Comparison of ENCODE assay signal across 8 cellular contexts in genomic region chr5:38441730-38442573, GRCh38.
DNase-seq lines count a peak whose midpoint lies in the region; ATAC-seq and TF ChIP-seq lines count a peak whose summit lies in the region.

No MANE protein-coding gene starts in this region.

- H2AFZ ChIP-seq in HCT116 (ENCODE audit: low read depth, low read length, poor library complexity, severe bottlenecking) (peak overlapping the region; percentile 98), MM.1S (ENCODE audit: low read length) (no peak overlapping the region)

- CTCF ChIA-PET in HCT116 (lab: Charles Lee): interaction anchor here (0.5 to 4.8 kb wide), 68 partner anchors 9 to 886 kb away, joined by 3 to 227 read pairs (median 4); no protein-coding TSS in a partner anchor

- BruUV-seq in HCT116 (replicated peaks; lab: Mats Ljungman, UMichigan): no TSS peak

- no peaks in the 10 kb centered on the region for H3K79me2 ChIP-seq in HCT116 (ENCODE audit: insufficient read depth, low read length)
- H3K79me2 ChIP-seq in MM.1S (ENCODE audit: low read length): no peaks in the 10 kb centered on the region

- H3K27me3 ChIP-seq in HCT116 (ENCODE audit: insufficient read depth, low read length) (no peaks in the 10 kb centered on the region), MM.1S (replicated peaks; ENCODE audit: insufficient read depth, low read length) (no peaks in the 10 kb centered on the region; the same call in 1 of the 2 replicates), suprapubic skin (peaks cover 4% of the 10 kb centered on the region)

- no peaks in the 10 kb centered on the region for H3K36me3 ChIP-seq in HCT116 (ENCODE audit: control insufficient read depth in 1 of 2, insufficient read depth in 2 of 2, low read length in 2 of 2)
- H3K36me3 ChIP-seq in MM.1S (replicated peaks; ENCODE audit: insufficient read depth, low read length): no peaks in the 10 kb centered on the region
- H3K36me3 ChIP-seq in suprapubic skin: no peaks in the 10 kb centered on the region

- H4K20me1 ChIP-seq in HCT116 (ENCODE audit: insufficient read depth): no peaks in the 10 kb centered on the region
- no peaks in the 10 kb centered on the region for H4K20me1 ChIP-seq in MM.1S (ENCODE audit: insufficient read depth, low read length)

- H3F3A ChIP-seq in MM.1S (ENCODE audit: insufficient read depth, low read length): no peaks in the 10 kb centered on the region

- POLR2A ChIA-PET in HCT116 (lab: Charles Lee): interaction anchor here (0.7 to 1.1 kb wide), 8 partner anchors 21 to 368 kb away, joined by 3 to 12 read pairs (median 3); no protein-coding TSS in a partner anchor

- TF ChIP-seq POLR2A in HCT116 (IDR thresholded peaks at IDR 0.05; ENCODE audit: borderline replicate concordance, extremely low read depth, insufficient read depth, insufficient read length): no peak
- no peak for TF ChIP-seq POLR2A in suprapubic skin (IDR thresholded peaks at IDR 0.05)

- peak; percentile 100 for ATAC-seq in HCT116

- no peak overlapping the region for H3K9ac ChIP-seq in HCT116 (ENCODE audit: low read length)
- H3K9ac ChIP-seq in MM.1S (ENCODE audit: low read length): no peak overlapping the region

- DNase-seq in GM04504 (ENCODE audit: low read depth): peak; percentile 77
- peak; percentile 90 for DNase-seq in HCT116 (ENCODE audit: low read depth, low spot score)
- DNase-seq in MM.1S: peak; percentile 88
- peak; percentile 87 for DNase-seq in RPMI8226
- DNase-seq in activated T-helper 1 cell treated with Interleukin-2 at 50 U/mL for 16 hours (ENCODE audit: low read depth): peak; percentile 57
- peak; percentile 94 for DNase-seq in fibroblast of the aortic adventitia (ENCODE audit: low read depth)
- DNase-seq in non-pigmented ciliary epithelial cell (ENCODE audit: low read depth): peak; percentile 64
- peak; percentile 91 to 93 for DNase-seq in suprapubic skin (ENCODE audit: low spot score in 2 of 2)

- RAD21 ChIA-PET in HCT116 (lab: Charles Lee; ENCODE audit: low non-redundant PET in 1 of 2, low total read pairs in 2 of 2, uncharacterized antibody in 2 of 2, unreplicated experiment in 2 of 2): interaction anchor here (0.5 to 1.7 kb wide), 29 partner anchors 9 to 638 kb away, joined by 3 to 52 read pairs (median 5); no protein-coding TSS in a partner anchor

- H3K9me2 ChIP-seq in HCT116 (ENCODE audit: insufficient read depth) (no peaks in the 10 kb centered on the region), MM.1S (replicated peaks; ENCODE audit: insufficient read depth, low read length) (no peaks in the 10 kb centered on the region)

- no peak overlapping the region for H3K4me2 ChIP-seq in HCT116 (ENCODE audit: low read length)
- no peak overlapping the region for H3K4me2 ChIP-seq in MM.1S (ENCODE audit: low read depth, low read length)

- H3K4me1 ChIP-seq in HCT116 (ENCODE audit: control insufficient read depth in 1 of 2, insufficient read depth in 2 of 2, low read length in 2 of 2): no peaks in the 10 kb centered on the region
- H3K4me1 ChIP-seq in MM.1S (ENCODE audit: low read length): no peaks in the 10 kb centered on the region
- H3K4me1 ChIP-seq in suprapubic skin: peaks cover 5% of the 10 kb centered on the region

- H3K27ac ChIP-seq in HCT116 (ENCODE audit: low read depth, low read length): no peak overlapping the region
- H3K27ac ChIP-seq in MM.1S (ENCODE audit: low read length): no peak overlapping the region
- no peak overlapping the region for H3K27ac ChIP-seq in suprapubic skin

- 29% methylated on average over 7 of the region's 7 CpGs for WGBS in suprapubic skin

- intact Hi-C loops in HCT116 (cut with micrococcal nuclease): loop anchor here (1.0 to 5.0 kb wide), 4 partner anchors 109 to 480 kb away; no protein-coding TSS in a partner anchor

- TF ChIP-seq CTCF in HCT116 (IDR thresholded peaks at IDR 0.05 in 2 of 3, conservative IDR thresholded peaks at IDR 0.05 in 1 of 3; ENCODE audit: borderline replicate concordance in 1 of 3, insufficient read depth in 1 of 3, low read depth in 2 of 3, low read length in 2 of 3) (peak; percentile 94 to 98 (median 94)), MM.1S (IDR thresholded peaks at IDR 0.05; ENCODE audit: low read length) (peak; percentile 97), fibroblast of the aortic adventitia (IDR thresholded peaks at IDR 0.05; ENCODE audit: insufficient read depth, low read length) (peak; percentile 97), suprapubic skin (IDR thresholded peaks at IDR 0.05) (peak; percentile 87 to 89)

- TF ChIP-seq RAD21 in HCT116 (IDR thresholded peaks at IDR 0.05; ENCODE audit: low read depth): peak; percentile 99

- H3K4me3 ChIP-seq in HCT116 (replicated peaks in 1 of 2; ENCODE audit: low read depth in 1 of 2, low read length in 2 of 2): no peak overlapping the region
- no peak overlapping the region for H3K4me3 ChIP-seq in MM.1S (ENCODE audit: low read length)
- H3K4me3 ChIP-seq in fibroblast of the aortic adventitia (ENCODE audit: low read depth, low read length): no peak overlapping the region
- no peak overlapping the region for H3K4me3 ChIP-seq in suprapubic skin

- H3K9me3 ChIP-seq in HCT116 (ENCODE audit: control insufficient read depth in 1 of 2, insufficient read depth in 1 of 2, low read depth in 1 of 2, low read length in 2 of 2): no peaks in the 10 kb centered on the region
- H3K9me3 ChIP-seq in MM.1S (replicated peaks; ENCODE audit: insufficient read depth, low read length): no peaks in the 10 kb centered on the region
- no peaks in the 10 kb centered on the region for H3K9me3 ChIP-seq in suprapubic skin

- no peak for TF ChIP-seq EP300 in suprapubic skin (IDR thresholded peaks at IDR 0.05)

TF ChIP-seq in HCT116, 20 proteins besides CTCF, POLR2A, EP300 and RAD21:
- TF ChIP-seq JUND (IDR thresholded peaks at IDR 0.05): no peak
- TF ChIP-seq ZFX (IDR thresholded peaks at IDR 0.05): peak; percentile 30; the same call in 1 of the 2 replicates
- peak; percentile 62; the same call in 1 of the 2 replicates for TF ChIP-seq CBX3 (IDR thresholded peaks at IDR 0.05; ENCODE audit: low read depth)
- TF ChIP-seq SRF (IDR thresholded peaks at IDR 0.05; ENCODE audit: low read depth): no peak
- TF ChIP-seq YY1 (IDR thresholded peaks at IDR 0.05; ENCODE audit: extremely low read depth, insufficient replicate concordance, low read depth, low read length): no peak
